ENCODE assay signal across 7 cellular contexts in the genomic region with DNA sequence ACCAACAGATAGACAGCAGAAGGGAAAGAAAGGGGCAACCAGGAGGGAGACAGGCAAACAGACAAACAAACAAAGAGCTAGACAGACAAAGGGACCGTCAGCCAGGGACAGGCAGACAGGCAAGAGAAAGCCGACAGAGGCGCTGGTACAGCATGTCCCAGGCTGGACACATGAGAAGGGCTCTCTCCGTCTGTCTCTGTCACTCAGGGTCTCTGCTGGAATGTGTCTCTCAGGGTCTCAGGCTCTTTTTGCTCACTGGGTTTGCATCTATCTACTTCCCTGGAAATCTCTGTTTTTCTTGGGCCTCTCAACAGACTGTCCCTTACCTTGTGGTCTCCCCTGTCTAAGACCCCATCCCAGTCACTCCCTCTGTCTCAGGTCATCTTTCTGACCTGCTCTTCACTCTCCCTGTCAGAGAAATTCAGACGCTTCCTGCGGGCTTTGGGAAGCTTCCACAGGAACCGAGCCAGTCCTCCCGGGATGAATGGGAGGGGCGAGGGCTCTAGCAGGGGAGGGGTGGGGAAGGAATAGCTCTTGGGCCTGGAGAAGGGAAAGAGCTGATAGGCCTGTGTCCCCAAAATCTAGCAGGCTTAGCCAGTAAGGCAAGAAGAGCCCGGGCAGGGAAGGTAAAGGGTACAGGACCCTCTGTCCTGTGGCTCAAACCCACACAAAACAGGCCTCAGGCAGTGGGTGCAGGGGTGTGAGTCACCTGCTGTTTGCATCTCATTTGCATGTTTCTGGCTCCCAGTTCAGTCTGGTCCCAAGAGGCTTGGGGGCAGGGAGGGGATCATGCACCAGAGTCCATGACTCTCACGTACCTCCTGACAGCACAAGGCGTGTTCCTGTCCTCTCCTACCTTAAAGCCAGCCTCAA. TPM values are rescaled to one million over a fixed set of nuclear protein-coding genes. Genes with fewer than 3 reads are reported as not detected.
DNase-seq lines count a peak whose midpoint lies in the region; ATAC-seq and TF ChIP-seq lines count a peak whose summit lies in the region.

No MANE protein-coding gene starts in this region.

- H3K4me3 ChIP-seq in epithelial cell of esophagus (ENCODE audit: low read length): no peak overlapping the region
- H3K4me3 ChIP-seq in spleen: no peak overlapping the region

- peak; percentile 13 for DNase-seq in MV-4-11 (lab: John Stamatoyannopoulos, UW)
- peak; percentile 33 for DNase-seq in epithelial cell of esophagus (ENCODE audit: low read depth)
- DNase-seq in spleen: no peak
- DNase-seq in NCI-H524 (lab: John Stamatoyannopoulos, UW): no peak
- DNase-seq in midbrain (lab: John Stamatoyannopoulos, UW): no peak
- no peak for DNase-seq in DMS153 (lab: John Stamatoyannopoulos, UW)

- 56 to 65% (median 57%) methylated on average over 12 of the region's 12 CpGs for WGBS in spleen, 5 donors

- intact Hi-C loops in spleen (cut with DNase I; ENCODE audit: low total_unique reads): no loop called here

- H3K4me1 ChIP-seq in spleen: peaks cover 0 to 38% (median 12%) of the 10 kb centered on the region in 6 donors

- H3K9me3 ChIP-seq in spleen: no peaks in the 10 kb centered on the region

- TF ChIP-seq CTCF in epithelial cell of esophagus (IDR thresholded peaks at IDR 0.05; ENCODE audit: insufficient read depth, low read depth, low read length, missing control alignments) (no peak), spleen (IDR thresholded peaks at IDR 0.05 in 8 of 11, conservative IDR thresholded peaks at IDR 0.05 in 3 of 11) (no peak)

- no peak for TF ChIP-seq POLR2A in spleen (IDR thresholded peaks at IDR 0.05)

- H3K27me3 ChIP-seq in spleen (replicated peaks in 1 of 7): peaks cover 0 to 99% (median 34%) of the 10 kb centered on the region in 7 donors

- H3K27ac ChIP-seq in spleen: peak overlapping the region in 5 of 8 donors; percentile 55 to 89 (median 82)

- peak; percentile 37 for ATAC-seq in GM18909 (IDR thresholded peaks at IDR 0.05; ENCODE audit: poor library complexity, unreplicated experiment)

- no peaks in the 10 kb centered on the region for H3K36me3 ChIP-seq in spleen

RNA-seq across cellular contexts. Expression of gene SMUG1, which starts 8.5 kb away (rescaled TPM):
- total RNA-seq in spleen: 10 to 100 TPM; 20.9 to 36.3 (median 23.1) TPM
- 10 to 100 TPM; 24.0 to 42.2 (median 37.4) TPM for polyA plus RNA-seq in spleen

Comparison
In these comparisons a context has a peak if more than half of its experiments do, and no peak if none do; other contexts are left out.
1. DNase-seq: peak in MV-4-11 (single experiment) and epithelial cell of esophagus (single experiment); none in spleen (single experiment), NCI-H524 (0 of 2), midbrain (single experiment) and DMS153 (single experiment).